In genomic region chr4:105198541-105198940, GRCh38 we compare ENCODE assay signal across 2 cellular contexts.
TF ChIP-seq lines count a peak whose summit lies in the region.

No MANE protein-coding gene starts in this region.

TF ChIP-seq in IMR-90, 13 proteins besides CTCF, POLR2A, EP300 and RAD21:
- TF ChIP-seq SMC3 (IDR thresholded peaks at IDR 0.05; ENCODE audit: low read depth, low read length) (no peak), CEBPB (IDR thresholded peaks at IDR 0.05; ENCODE audit: low read depth, low read length) (no peak), NFE2L2 (IDR thresholded peaks at IDR 0.05; ENCODE audit: low read depth, low read length) (no peak), USF2 (IDR thresholded peaks at IDR 0.05; ENCODE audit: low read depth, low read length) (no peak), RFX5 (IDR thresholded peaks at IDR 0.05; ENCODE audit: low read depth, low read length) (no peak), CHD1 (IDR thresholded peaks at IDR 0.05; ENCODE audit: low read depth, low read length) (no peak), MAZ (IDR thresholded peaks at IDR 0.05; ENCODE audit: borderline replicate concordance, low read depth, low read length) (no peak), MXI1 (IDR thresholded peaks at IDR 0.05; ENCODE audit: borderline replicate concordance, low read depth, low read length) (no peak), FOS (IDR thresholded peaks at IDR 0.05; ENCODE audit: low read depth, low read length) (no peak), BHLHE40 (IDR thresholded peaks at IDR 0.05; ENCODE audit: low read depth, low read length) (no peak), RCOR1 (IDR thresholded peaks at IDR 0.05; ENCODE audit: insufficient replicate concordance, low read length) (no peak), MAFK (IDR thresholded peaks at IDR 0.05; ENCODE audit: low read depth, low read length) (no peak)
- TF ChIP-seq, protein P1, sequence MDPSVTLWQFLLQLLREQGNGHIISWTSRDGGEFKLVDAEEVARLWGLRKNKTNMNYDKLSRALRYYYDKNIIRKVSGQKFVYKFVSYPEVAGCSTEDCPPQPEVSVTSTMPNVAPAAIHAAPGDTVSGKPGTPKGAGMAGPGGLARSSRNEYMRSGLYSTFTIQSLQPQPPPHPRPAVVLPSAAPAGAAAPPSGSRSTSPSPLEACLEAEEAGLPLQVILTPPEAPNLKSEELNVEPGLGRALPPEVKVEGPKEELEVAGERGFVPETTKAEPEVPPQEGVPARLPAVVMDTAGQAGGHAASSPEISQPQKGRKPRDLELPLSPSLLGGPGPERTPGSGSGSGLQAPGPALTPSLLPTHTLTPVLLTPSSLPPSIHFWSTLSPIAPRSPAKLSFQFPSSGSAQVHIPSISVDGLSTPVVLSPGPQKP (IDR thresholded peaks at IDR 0.05; ENCODE audit: borderline replicate concordance, low read depth, low read length): no peak

TF ChIP-seq in endothelial cell of umbilical vein, 7 proteins besides CTCF, POLR2A, EP300 and RAD21:
- TF ChIP-seq GATA2 (IDR thresholded peaks at IDR 0.05; ENCODE audit: insufficient read depth, insufficient read length, low read depth, low read length) (no peak), EZH2 (IDR thresholded peaks at IDR 0.05; ENCODE audit: borderline replicate concordance, low read depth, low read length, severe bottlenecking) (no peak), POLR2AphosphoS5 (IDR thresholded peaks at IDR 0.05; ENCODE audit: insufficient read depth, low read depth, low read length) (no peak), FOS (IDR thresholded peaks at IDR 0.05; ENCODE audit: borderline replicate concordance, insufficient read depth, low read length) (no peak), MYC (IDR thresholded peaks at IDR 0.05; ENCODE audit: low read depth, low read length) (no peak), JUN (IDR thresholded peaks at IDR 0.05; ENCODE audit: borderline replicate concordance, insufficient read depth, insufficient read length, low read depth) (no peak), MAX (IDR thresholded peaks at IDR 0.05; ENCODE audit: insufficient read depth, insufficient read length) (no peak)
